25 cellular contexts compared by ENCODE assay signal in the genomic region with DNA sequence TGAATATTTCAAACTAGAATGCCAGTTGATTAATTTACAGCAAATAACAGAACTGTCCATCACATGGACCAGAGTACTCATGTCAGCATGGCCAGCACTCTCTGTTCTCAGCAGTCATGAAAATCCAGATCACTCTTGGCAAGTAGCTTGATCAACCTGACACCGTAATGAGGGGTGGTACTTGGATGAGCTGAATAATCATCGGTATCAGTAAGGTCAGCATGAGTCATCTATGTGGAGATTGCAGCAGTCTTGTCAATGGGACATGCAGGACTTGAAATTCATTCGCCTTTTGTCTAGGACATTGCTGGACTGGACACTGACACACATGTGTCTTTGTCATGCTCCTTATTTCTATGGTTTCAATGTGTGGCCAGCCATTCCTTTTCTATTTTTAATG. TPM values are rescaled to one million over a fixed set of nuclear protein-coding genes. Genes with fewer than 3 reads are reported as not detected.
DNase-seq lines count a peak whose midpoint lies in the region; ATAC-seq, FAIRE-seq and TF ChIP-seq lines count a peak whose summit lies in the region.
"Had no signal": no experiment of that assay in that cellular context is flagged by ENCODE, and none has a peak within 500 bp of the region (broad histone marks: within the 10 kb centered on the region; RNA-seq: fewer than 3 reads in every experiment).

No MANE protein-coding gene starts in this region.

- H3K27me3 ChIP-seq in fibroblast of lung (ENCODE audit: control insufficient read depth, insufficient read depth, low read length) (no peaks in the 10 kb centered on the region), aorta (ENCODE audit: control insufficient read depth in 1 of 2, insufficient read depth in 2 of 2, low read length in 1 of 2) (no peaks in the 10 kb centered on the region), BE2C (no peaks in the 10 kb centered on the region)
- H3K27me3 ChIP-seq: Peyer's patch had no signal

- peaks cover 4% of the 10 kb centered on the region for H3K79me2 ChIP-seq in fibroblast of lung (ENCODE audit: control insufficient read depth, insufficient read depth, low read length)

- ATAC-seq in aorta (ENCODE audit: low FRiP score) (peak; percentile 11), GM19467 (IDR thresholded peaks at IDR 0.05; ENCODE audit: unreplicated experiment) (no peak)
- ATAC-seq: A549 had no signal

- peak; percentile 85 for FAIRE-seq in H54 (lab: Jason Lieb, UNC)
- FAIRE-seq: A549, G401.6, GM18507 had no signal

- H3K9me3 ChIP-seq in fibroblast of lung (ENCODE audit: control insufficient read depth, insufficient read depth, low read depth, low read length) (no peaks in the 10 kb centered on the region), aorta (ENCODE audit: control insufficient read depth, low read length) (no peaks in the 10 kb centered on the region), BE2C (no peaks in the 10 kb centered on the region; the same call in 1 of the 2 replicates)

- H3K27ac ChIP-seq in fibroblast of lung (ENCODE audit: insufficient read depth, low read length) = no peak overlapping the region
- H3K27ac ChIP-seq in aorta (ENCODE audit: low read depth in 1 of 2, low read length in 2 of 2) = no peak overlapping the region
- H3K27ac ChIP-seq: A549, Peyer's patch had no signal

- H4K20me1 ChIP-seq in fibroblast of lung (ENCODE audit: control insufficient read depth, extremely low read depth, insufficient read depth, low read length) = no peaks in the 10 kb centered on the region

- H3K4me3 ChIP-seq in fibroblast of lung (replicated peaks in 1 of 4; ENCODE audit: control extremely low read depth in 1 of 4, insufficient read depth in 1 of 4, low read depth in 3 of 4, low read length in 4 of 4) (no peak overlapping the region), aorta (ENCODE audit: low read length in 2 of 2) (no peak overlapping the region), BE2C (ENCODE audit: low read depth, low read length) (no peak overlapping the region)
- H3K4me3 ChIP-seq: A549, Peyer's patch had no signal

- no peak for DNase-seq in H54 (ENCODE audit: insufficient read length, low spot score)
- DNase-seq in RPMI7951 (ENCODE audit: low read depth) = peak; percentile 59
- peak; percentile 15 to 18 for DNase-seq in fibroblast of lung (ENCODE audit: low read depth in 2 of 2)
- DNase-seq in aorta = no peak
- DNase-seq in BE2C = no peak
- no peak for DNase-seq in activated CD4-positive, alpha-beta T cell treated with anti-CD3 and anti-CD28 coated beads for 4 hours
- DNase-seq: CD4-positive, CD25-positive, alpha-beta regulatory T cell; DND-41; GOT3; KBM-7; MV-4-11; NCI-H1105 treated with DMSO at 0.1 percent for 48 hours; NCI-H2029 treated with DMSO at 0.1 percent for 48 hours; NCI-H2171 treated with DMSO at 0.1 percent for 48 hours; NCI-H524 treated with DMSO at 0.1 percent for 48 hours; NCI-H82; Peyer's patch; Right ventricle myocardium superior had no signal

- H3K36me3 ChIP-seq in fibroblast of lung (ENCODE audit: control insufficient read depth, insufficient read depth, low read length) (peaks cover 2% of the 10 kb centered on the region), aorta (ENCODE audit: control insufficient read depth in 1 of 2, insufficient read depth in 2 of 2, low read length in 1 of 2) (peaks cover 0 to 3% of the 10 kb centered on the region in 2 donors), BE2C (no peaks in the 10 kb centered on the region)
- H3K36me3 ChIP-seq: Peyer's patch had no signal

- no peak for TF ChIP-seq POLR2A in H54 (IDR thresholded peaks at IDR 0.05; ENCODE audit: low read depth, low read length)

- WGBS in aorta, 2 donors = 93 to 95% methylated on average over 3 of the region's 3 CpGs

- intact Hi-C loops in aorta (cut with DNase I) = no loop called here

- TF ChIP-seq CTCF in fibroblast of lung (conservative IDR thresholded peaks at IDR 0.05 in 1 of 2, IDR thresholded peaks at IDR 0.05 in 1 of 2; ENCODE audit: low read depth in 1 of 2, low read length in 2 of 2) (no peak), BE2C (IDR thresholded peaks at IDR 0.05; ENCODE audit: low read depth, low read length) (no peak)

- no peak overlapping the region for H3K9ac ChIP-seq in fibroblast of lung (ENCODE audit: insufficient read depth, low read length)

- H3K4me2 ChIP-seq in fibroblast of lung (ENCODE audit: extremely low read depth, insufficient read depth, low read length) = no peak overlapping the region
- H3K4me2 ChIP-seq: A549 had no signal

- H2AFZ ChIP-seq in fibroblast of lung (ENCODE audit: low read length) = no peak overlapping the region

- H3K4me1 ChIP-seq in fibroblast of lung (ENCODE audit: control insufficient read depth, extremely low read depth, insufficient read depth, low read length) = no peaks in the 10 kb centered on the region
- no peaks in the 10 kb centered on the region for H3K4me1 ChIP-seq in aorta (ENCODE audit: control insufficient read depth in 1 of 2, insufficient read depth in 2 of 2, low read length in 2 of 2)
- H3K4me1 ChIP-seq in BE2C = no peaks in the 10 kb centered on the region
- H3K4me1 ChIP-seq: A549, Peyer's patch had no signal

RNA-seq across cellular contexts. Expression of a gene that starts 57.2 kb away (rescaled TPM):
- 24.4 and 25.1 TPM in 2 replicates for total RNA-seq in RPMI7951 (2014; rRNA removed; shearing (Covaris generic))
- total RNA-seq in fibroblast of lung (11.6 and 27.9 TPM in 2 replicates), aorta (10 to 100 TPM; 50.4 to 54.2 TPM)
- polyA plus RNA-seq in fibroblast of lung (19.3 and 48.4 TPM in 2 replicates), aorta (1 to 10 TPM; 6.6 to 9.5 TPM)
- 12.5 and 30.9 TPM in 2 replicates for polyA plus RNA-seq in fibroblast of lung (2012)
- 36.2 and 101 TPM in 2 replicates for polyA minus RNA-seq in fibroblast of lung (ENCODE audit: low replicate concordance)
- 0.29 TPM for polyA plus RNA-seq in BE2C (2012; ENCODE audit: insufficient read depth, insufficient read length, low read depth)
- total RNA-seq: CD4-positive, CD25-positive, alpha-beta regulatory T cell; OCI-LY7; SK-MEL-5; T-helper 1 cell treated with Interleukin-12 subunit alpha and Interleukin-12 subunit beta and Interleukin-4 antibody, amounts not matched to agents 30 ng/mL and 1 ng/mL, for 36 hours had no signal
- polyA plus RNA-seq: CD4-positive, CD25-positive, alpha-beta regulatory T cell had no signal

Comparison
In these comparisons a context has a peak if more than half of its experiments do, and no peak if none do; other contexts are left out.
1. DNase-seq: peak in RPMI7951 (single experiment) and fibroblast of lung (2 of 2); none in H54 (single experiment), aorta (0 of 2), BE2C (single experiment) and activated CD4-positive, alpha-beta T cell treated with anti-CD3 and anti-CD28 coated beads for 4 hours (0 of 2).